Comparison of ENCODE assay signal across 13 cellular contexts in the genomic region with DNA sequence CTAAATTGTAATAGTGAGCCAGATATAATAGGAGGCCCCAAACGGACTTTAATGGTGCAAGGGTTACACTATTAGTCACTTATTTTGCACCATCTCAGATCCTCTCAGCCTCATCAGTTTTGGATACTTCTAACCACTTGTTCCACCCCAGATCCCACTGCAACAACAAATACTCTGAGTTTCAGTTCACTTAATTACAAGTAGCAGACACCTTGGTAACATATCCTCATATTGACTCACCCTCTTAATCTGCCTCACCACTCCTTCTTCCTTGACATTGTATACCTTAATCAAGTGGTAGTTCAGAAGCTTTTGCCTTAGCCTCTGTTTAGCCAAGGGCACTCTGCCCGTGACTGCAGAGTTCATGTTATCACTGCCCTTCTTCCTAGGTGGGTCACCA.
DNase-seq lines count a peak whose midpoint lies in the region; ATAC-seq, FAIRE-seq and TF ChIP-seq lines count a peak whose summit lies in the region.
"Had no signal": no experiment of that assay in that cellular context is flagged by ENCODE, and none has a peak within 500 bp of the region (broad histone marks: within the 10 kb centered on the region; RNA-seq: fewer than 3 reads in every experiment).

No MANE protein-coding gene starts in this region.

- H3K27ac ChIP-seq in aorta (ENCODE audit: low read depth in 1 of 2, low read length in 2 of 2) (no peak overlapping the region), right atrium auricular region (no peak overlapping the region)
- H3K27ac ChIP-seq: ascending aorta had no signal

- H3K4me3 Mint-ChIP-seq in WTC11: no peak overlapping the region
- H3K4me3 Mint-ChIP-seq: activated CD4-positive, alpha-beta T cell treated with anti-CD3 and anti-CD28 coated beads, Interleukin-2, amount 10 ng/mL, durations not matched to agents 7 days and 5 days; T-helper 17 cell had no signal

- intact Hi-C loops in aorta (cut with DNase I): no loop called here

- H3K36me3 ChIP-seq in bronchial epithelial cell (ENCODE audit: control insufficient read depth, insufficient read depth, low read length): no peaks in the 10 kb centered on the region
- H3K36me3 ChIP-seq in aorta (ENCODE audit: control insufficient read depth in 1 of 2, insufficient read depth in 2 of 2, low read length in 1 of 2): no peaks in the 10 kb centered on the region
- no peaks in the 10 kb centered on the region for H3K36me3 ChIP-seq in right atrium auricular region
- H3K36me3 ChIP-seq: ascending aorta had no signal

- H3K4me1 ChIP-seq in aorta (ENCODE audit: control insufficient read depth in 1 of 2, insufficient read depth in 2 of 2, low read length in 2 of 2) (no peaks in the 10 kb centered on the region), right atrium auricular region (no peaks in the 10 kb centered on the region)
- H3K4me1 ChIP-seq: ascending aorta had no signal

- no peak overlapping the region for H3K27ac Mint-ChIP-seq in WTC11
- H3K27ac Mint-ChIP-seq: activated CD4-positive, alpha-beta T cell treated with anti-CD3 and anti-CD28 coated beads, Interleukin-2, amount 10 ng/mL, durations not matched to agents 7 days and 5 days; T-helper 17 cell had no signal

- FAIRE-seq in bronchial epithelial cell (lab: Jason Lieb, UNC): no peak

- H3K36me3 Mint-ChIP-seq in WTC11: no peaks in the 10 kb centered on the region

- no peaks in the 10 kb centered on the region for H3K27me3 Mint-ChIP-seq in WTC11 (ENCODE audit: low read depth)
- H3K27me3 Mint-ChIP-seq: T-helper 17 cell had no signal

- no peaks in the 10 kb centered on the region for H3K4me1 Mint-ChIP-seq in WTC11
- H3K4me1 Mint-ChIP-seq: T-helper 17 cell had no signal

- no peak for TF ChIP-seq CTCF in bronchial epithelial cell (IDR thresholded peaks at IDR 0.05; ENCODE audit: insufficient read depth, low read length, severe bottlenecking)
- no peak for TF ChIP-seq CTCF in WTC11 (IDR thresholded peaks at IDR 0.05)
- TF ChIP-seq CTCF in right atrium auricular region (IDR thresholded peaks at IDR 0.05): no peak

- POLR2A ChIA-PET in WTC11 (lab: Charles Lee): no interaction called here

- peak; percentile 80 for ATAC-seq in GM18511 (IDR thresholded peaks at IDR 0.05; ENCODE audit: unreplicated experiment)
- ATAC-seq in GM21447 (IDR thresholded peaks at IDR 0.05; ENCODE audit: unreplicated experiment): peak; percentile 70
- ATAC-seq in HG03378 (IDR thresholded peaks at IDR 0.05; ENCODE audit: unreplicated experiment): peak; percentile 79
- ATAC-seq in aorta (ENCODE audit: low FRiP score): no peak
- no peak for ATAC-seq in WTC11
- ATAC-seq: T-helper 17 cell had no signal

- DNase-seq in bronchial epithelial cell (ENCODE audit: low read depth) (peak; percentile 33), aorta (no peak), WTC11 (ENCODE audit: low spot score) (no peak), right atrium auricular region (ENCODE audit: low spot score) (no peak)
- no peak for DNase-seq in stimulated activated CD8-positive, alpha-beta memory T cell treated with anti-CD3 and anti-CD28 coated beads, Interleukin-4, amount 100 ng/mL, for 48 hours
- DNase-seq: activated CD4-positive, alpha-beta T cell treated with anti-CD3 and anti-CD28 coated beads, Interleukin-2, amount 10 ng/mL, durations not matched to agents 7 days and 5 days; mesenchymal stem cell; substantia nigra; T-helper 17 cell had no signal

- H3K4me3 ChIP-seq in bronchial epithelial cell (ENCODE audit: low read depth, low read length): no peak overlapping the region
- H3K4me3 ChIP-seq in aorta (ENCODE audit: low read length in 2 of 2): no peak overlapping the region
- H3K4me3 ChIP-seq in right atrium auricular region: no peak overlapping the region
- H3K4me3 ChIP-seq: ascending aorta had no signal

- WGBS in aorta, 2 donors: 83% methylated on average over 2 of the region's 2 CpGs

- H3K9me3 ChIP-seq in aorta (ENCODE audit: control insufficient read depth, low read length): no peaks in the 10 kb centered on the region
- no peaks in the 10 kb centered on the region for H3K9me3 ChIP-seq in right atrium auricular region
- H3K9me3 ChIP-seq: ascending aorta had no signal

- H3K27me3 ChIP-seq in bronchial epithelial cell (ENCODE audit: control insufficient read depth, insufficient read depth, low read length): no peaks in the 10 kb centered on the region
- H3K27me3 ChIP-seq in aorta (ENCODE audit: control insufficient read depth in 1 of 2, insufficient read depth in 2 of 2, low read length in 1 of 2): no peaks in the 10 kb centered on the region
- H3K27me3 ChIP-seq in right atrium auricular region: no peaks in the 10 kb centered on the region
- H3K27me3 ChIP-seq: ascending aorta had no signal

- CTCF ChIA-PET in WTC11 (lab: Charles Lee): no interaction called here

- H3K9me3 Mint-ChIP-seq in WTC11: no peaks in the 10 kb centered on the region
- H3K9me3 Mint-ChIP-seq: activated CD4-positive, alpha-beta T cell treated with anti-CD3 and anti-CD28 coated beads, Interleukin-2, amount 10 ng/mL, durations not matched to agents 7 days and 5 days had no signal

TF ChIP-seq in WTC11, 78 proteins besides CTCF, POLR2A, EP300 and RAD21:
- TF ChIP-seq NFYB (CRISPR knock-in tag; conservative IDR thresholded peaks at IDR 0.05; ENCODE audit: low read depth): no peak
- no peak for TF ChIP-seq KAT7 (CRISPR knock-in tag; IDR thresholded peaks at IDR 0.05; ENCODE audit: borderline replicate concordance)
- TF ChIP-seq, protein P1, sequence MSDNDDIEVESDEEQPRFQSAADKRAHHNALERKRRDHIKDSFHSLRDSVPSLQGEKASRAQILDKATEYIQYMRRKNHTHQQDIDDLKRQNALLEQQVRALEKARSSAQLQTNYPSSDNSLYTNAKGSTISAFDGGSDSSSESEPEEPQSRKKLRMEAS (CRISPR knock-in tag; IDR thresholded peaks at IDR 0.05): no peak
- TF ChIP-seq ZNF121 (CRISPR knock-in tag; IDR thresholded peaks at IDR 0.05): no peak
- no peak for TF ChIP-seq SMAD4 (CRISPR knock-in tag; IDR thresholded peaks at IDR 0.05)
- TF ChIP-seq CBFB (CRISPR knock-in tag; IDR thresholded peaks at IDR 0.05; ENCODE audit: low read depth): no peak
- no peak for TF ChIP-seq ELF4 (CRISPR knock-in tag; IDR thresholded peaks at IDR 0.05; ENCODE audit: low read depth)
- TF ChIP-seq CREM (CRISPR knock-in tag; IDR thresholded peaks at IDR 0.05): no peak
- TF ChIP-seq NFATC4 (CRISPR knock-in tag; IDR thresholded peaks at IDR 0.05): no peak
- TF ChIP-seq NFE2L1 (CRISPR knock-in tag; IDR thresholded peaks at IDR 0.05): no peak

Comparison
In these comparisons a context has a peak if more than half of its experiments do, and no peak if none do; other contexts are left out.
1. ATAC-seq: peak in GM18511 (single experiment), GM21447 (single experiment) and HG03378 (single experiment); none in aorta (single experiment) and WTC11 (single experiment).